8 cellular contexts compared by ENCODE assay signal in genomic region chr5:142769793-142770649, GRCh38. TPM values are rescaled to one million over a fixed set of nuclear protein-coding genes. Genes with fewer than 3 reads are reported as not detected.
DNase-seq lines count a peak whose midpoint lies in the region; ATAC-seq and TF ChIP-seq lines count a peak whose summit lies in the region.

TSS of gene ARHGAP26 (plus strand) at chr5:142770377. CDS start at chr5:142770762, 385 bp downstream.

- POLR2A ChIA-PET in CD8-positive, alpha-beta T cell (lab: Charles Lee): interaction anchor here (0.7 to 4.9 kb wide), 21 partner anchors 11 to 635 kb away, joined by 3 to 71 read pairs (median 5); no protein-coding TSS in a partner anchor
- POLR2A ChIA-PET in activated CD4-positive, alpha-beta memory T cell treated with anti-CD3 and anti-CD28 coated beads, Interleukin-2, amount 10 ng/mL, durations not matched to agents 7 days and 5 days (lab: Charles Lee): interaction anchor here (0.5 to 2.8 kb wide), 14 partner anchors 12 to 675 kb away, joined by 3 to 27 read pairs (median 5); no protein-coding TSS in a partner anchor

- peak within 1 kb of the TSS; percentile 85 to 91 for H3K9ac ChIP-seq in duodenal mucosa (ENCODE audit: low read depth in 1 of 2, low read length in 2 of 2)

- peak in 1 of 2 donors; percentile 82 for TF ChIP-seq POLR2A in lower leg skin (IDR thresholded peaks at IDR 0.05)

- no peaks in the 10 kb centered on the region for H3K27me3 ChIP-seq in CD8-positive, alpha-beta T cell (ENCODE audit: insufficient read depth, low read length)
- no peaks in the 10 kb centered on the region for H3K27me3 ChIP-seq in duodenal mucosa (ENCODE audit: control insufficient read depth in 1 of 2, insufficient read depth in 2 of 2, low read length in 2 of 2)

- WGBS in lower leg skin, 2 donors: 0 to 1% methylated on average over 52 to 54 of the region's 87 CpGs

- H3K4me1 ChIP-seq in CD8-positive, alpha-beta T cell (ENCODE audit: insufficient read depth, low read length): peaks cover 27% of the 10 kb centered on the region
- H3K4me1 ChIP-seq in duodenal mucosa (ENCODE audit: control insufficient read depth in 1 of 2, insufficient read depth in 2 of 2, low read length in 2 of 2): peaks cover 20 to 39% of the 10 kb centered on the region in 2 donors

- H3K9me3 ChIP-seq in CD8-positive, alpha-beta T cell (ENCODE audit: low read length): no peaks in the 10 kb centered on the region
- H3K9me3 ChIP-seq in duodenal mucosa (ENCODE audit: control insufficient read depth in 1 of 2, low read length in 2 of 2): no peaks in the 10 kb centered on the region

- H3K27ac Mint-ChIP-seq in CD8-positive, alpha-beta T cell: peak within 1 kb of the TSS; percentile 93
- peak within 1 kb of the TSS; percentile 72 for H3K27ac Mint-ChIP-seq in activated CD4-positive, alpha-beta memory T cell treated with anti-CD3 and anti-CD28 coated beads, Interleukin-2, amount 10 ng/mL, durations not matched to agents 7 days and 5 days

- H3K9me3 Mint-ChIP-seq in CD8-positive, alpha-beta T cell: no peaks in the 10 kb centered on the region
- H3K9me3 Mint-ChIP-seq in activated CD4-positive, alpha-beta memory T cell treated with anti-CD3 and anti-CD28 coated beads, Interleukin-2, amount 10 ng/mL, durations not matched to agents 7 days and 5 days: no peaks in the 10 kb centered on the region

- CTCF ChIA-PET in CD8-positive, alpha-beta T cell (lab: Charles Lee): interaction anchor here (0.9 to 10.9 kb wide), 24 partner anchors 10 to 111 kb away, joined by 3 to 126 read pairs (median 4); no protein-coding TSS in a partner anchor
- CTCF ChIA-PET in activated CD4-positive, alpha-beta memory T cell treated with anti-CD3 and anti-CD28 coated beads, Interleukin-2, amount 10 ng/mL, durations not matched to agents 7 days and 5 days (lab: Charles Lee): interaction anchor here (0.6 to 7.5 kb wide), 20 partner anchors 10 to 233 kb away, joined by 3 to 48 read pairs (median 4); no protein-coding TSS in a partner anchor

- peaks cover 45% of the 10 kb centered on the region for H3K4me1 Mint-ChIP-seq in CD8-positive, alpha-beta T cell (ENCODE audit: low read depth)
- H3K4me1 Mint-ChIP-seq in activated CD4-positive, alpha-beta memory T cell treated with anti-CD3 and anti-CD28 coated beads, Interleukin-2, amount 10 ng/mL, durations not matched to agents 7 days and 5 days: peaks cover 33% of the 10 kb centered on the region

- H3K4me3 ChIP-seq in CD8-positive, alpha-beta T cell (ENCODE audit: low read depth, low read length): peak within 1 kb of the TSS; percentile 98
- H3K4me3 ChIP-seq in duodenal mucosa (ENCODE audit: low read depth in 1 of 2, low read length in 2 of 2) (peak within 1 kb of the TSS; percentile 89 to 90), lower leg skin (ENCODE audit: low read depth, poor library complexity, severe bottlenecking) (peak within 1 kb of the TSS; percentile 72)

- H3K27ac ChIP-seq in CD8-positive, alpha-beta T cell (ENCODE audit: low read depth, low read length): peak within 1 kb of the TSS; percentile 74
- H3K27ac ChIP-seq in duodenal mucosa (ENCODE audit: low read depth, low read length): peak within 1 kb of the TSS; percentile 78

- ATAC-seq in CD8-positive, alpha-beta T cell: peak; percentile 85
- ATAC-seq in GM19438 (IDR thresholded peaks at IDR 0.05; ENCODE audit: low read depth, unreplicated experiment) (peak; percentile 94), HG03575 (IDR thresholded peaks at IDR 0.05; ENCODE audit: extremely low read depth, insufficient number of reproducible peaks, low FRiP score, unreplicated experiment) (peak; percentile 88)

- H3K27me3 Mint-ChIP-seq in CD8-positive, alpha-beta T cell (ENCODE audit: low read depth): no peaks in the 10 kb centered on the region
- peaks cover 3% of the 10 kb centered on the region for H3K27me3 Mint-ChIP-seq in activated CD4-positive, alpha-beta memory T cell treated with anti-CD3 and anti-CD28 coated beads, Interleukin-2, amount 10 ng/mL, durations not matched to agents 7 days and 5 days

- intact Hi-C loops in CD8-positive, alpha-beta T cell (cut with DNase I, micrococcal nuclease): loop anchor here (1.0 to 5.0 kb wide), 10 partner anchors 15 to 1417 kb away; partner anchors contain the start of genes KCTD16 (in 1 of the 2), NR3C1 (in 1 of the 2) and YIPF5 (in 1 of the 2)
- intact Hi-C loops in lower leg skin (cut with DNase I; ENCODE audit: low total_unique reads): no loop called here

- no peaks in the 10 kb centered on the region for H3K36me3 ChIP-seq in CD8-positive, alpha-beta T cell (ENCODE audit: insufficient read depth, low read length)
- H3K36me3 ChIP-seq in duodenal mucosa (ENCODE audit: control insufficient read depth in 1 of 2, insufficient read depth in 2 of 2, low read length in 2 of 2): no peaks in the 10 kb centered on the region

- H3K4me3 Mint-ChIP-seq in CD8-positive, alpha-beta T cell: peak within 1 kb of the TSS; percentile 95
- H3K4me3 Mint-ChIP-seq in activated CD4-positive, alpha-beta memory T cell treated with anti-CD3 and anti-CD28 coated beads, Interleukin-2, amount 10 ng/mL, durations not matched to agents 7 days and 5 days: peak within 1 kb of the TSS; percentile 91

- H3K36me3 Mint-ChIP-seq in CD8-positive, alpha-beta T cell: peaks cover 7% of the 10 kb centered on the region
- H3K36me3 Mint-ChIP-seq in activated CD4-positive, alpha-beta memory T cell treated with anti-CD3 and anti-CD28 coated beads, Interleukin-2, amount 10 ng/mL, durations not matched to agents 7 days and 5 days (ENCODE audit: low read depth): no peaks in the 10 kb centered on the region

- TF ChIP-seq CTCF in CD8-positive, alpha-beta T cell (IDR thresholded peaks at IDR 0.05): no peak
- no peak for TF ChIP-seq CTCF in lower leg skin (IDR thresholded peaks at IDR 0.05)

- DNase-seq in CD8-positive, alpha-beta T cell: peak; percentile 87 to 96 (median 90)
- peak; percentile 97 for DNase-seq in NCI-H82 (lab: John Stamatoyannopoulos, UW)
- DNase-seq in activated CD4-positive, alpha-beta memory T cell treated with anti-CD3 and anti-CD28 coated beads, Interleukin-2, amount 10 ng/mL, durations not matched to agents 7 days and 5 days: peak; percentile 94
- DNase-seq in lower leg skin (ENCODE audit: low spot score in 2 of 2): peak; percentile 96 to 99
- DNase-seq in stimulated activated CD4-positive, alpha-beta T cell treated with anti-CD3 and anti-CD28 coated beads, Interleukin-4, amount 100 ng/mL, for 48 hours (ENCODE audit: low read depth in 2 of 2): peak; percentile 87 to 93

RNA-seq across cellular contexts. Expression of gene ARHGAP26, which starts in this region (rescaled TPM):
- 10 to 100 TPM; 46.0 to 46.6 TPM for total RNA-seq in CD8-positive, alpha-beta T cell
- total RNA-seq in activated CD4-positive, alpha-beta memory T cell treated with anti-CD3 and anti-CD28 coated beads, Interleukin-2, amount 10 ng/mL, durations not matched to agents 7 days and 5 days: 10 to 100 TPM; 14.8 to 17.1 TPM
- total RNA-seq in lower leg skin: 10 to 100 TPM; 11.0 to 23.3 (median 14.3) TPM

Comparison
In these comparisons a context has a peak if more than half of its experiments do, and no peak if none do; other contexts are left out.
1. Peak in every context shown above with its lines: DNase-seq, ATAC-seq, H3K4me3 ChIP-seq and H3K27ac ChIP-seq.